ENCODE assay signal across 3 cellular contexts in the genomic region with DNA sequence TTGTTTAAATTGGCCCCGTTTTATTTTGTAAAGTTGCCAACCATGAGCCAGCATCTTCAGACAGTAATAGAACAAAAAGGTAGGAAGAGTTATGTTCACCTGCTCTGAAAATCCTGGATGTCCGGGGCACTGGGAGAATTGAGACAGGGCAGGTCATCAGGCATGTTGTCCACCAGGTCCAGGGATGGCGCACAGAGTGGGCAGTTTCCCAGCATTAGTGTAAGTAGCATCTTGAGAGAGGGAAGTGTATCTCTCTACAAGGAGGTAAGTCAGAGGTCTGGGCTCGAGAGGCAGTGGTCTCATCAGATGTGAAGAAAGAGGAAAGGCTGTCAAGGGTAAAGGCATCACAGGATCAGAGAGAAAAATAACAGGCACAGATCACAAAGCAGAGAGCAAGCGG.
"Had no signal": no experiment of that assay in that cellular context is flagged by ENCODE, and none has a peak within 500 bp of the region (broad histone marks: within the 10 kb centered on the region; RNA-seq: fewer than 3 reads in every experiment).

No MANE protein-coding gene starts in this region.

- H3K4me3 ChIP-seq: GM12878 had no signal

- DNase-seq: GDM1, GF-D8 had no signal

- ATAC-seq: GM12878 had no signal
